In genomic region chr10:35336084-35336831, GRCh38 we compare ENCODE assay signal across 1 cellular context.
TF ChIP-seq lines count a peak whose summit lies in the region.

CCNY (plus strand) TSS chr10:35336509; CDS start chr10:35337054, 545 bp downstream.

TF ChIP-seq in HepG2, 621 proteins besides CTCF, POLR2A, EP300 and RAD21 (continued from another document and continues in another):
- no peak for TF ChIP-seq ZBTB40 (IDR thresholded peaks at IDR 0.05)
- TF ChIP-seq ZBTB40 (CRISPR knock-in tag; IDR thresholded peaks at IDR 0.05), result peak; percentile 49; the same call in 1 of the 2 replicates
- peak; percentile 72; the same call in 1 of the 2 replicates for TF ChIP-seq ZIK1 (CRISPR knock-in tag; IDR thresholded peaks at IDR 0.05; ENCODE audit: borderline replicate concordance, low read depth)
- TF ChIP-seq ZNF501 (CRISPR knock-in tag; IDR thresholded peaks at IDR 0.05), result peak; percentile 81; the same call in 1 of the 2 replicates
- TF ChIP-seq KMT2B (CRISPR knock-in tag; IDR thresholded peaks at IDR 0.05), result peak; percentile 59; the same call in 1 of the 2 replicates
- TF ChIP-seq PHF21A (CRISPR knock-in tag; IDR thresholded peaks at IDR 0.05), result no peak
- no peak for TF ChIP-seq ZNF138 (CRISPR knock-in tag; IDR thresholded peaks at IDR 0.05; ENCODE audit: low read depth)
- no peak for TF ChIP-seq ZFP62 (CRISPR knock-in tag; IDR thresholded peaks at IDR 0.05)
- TF ChIP-seq SRY (CRISPR knock-in tag; IDR thresholded peaks at IDR 0.05), result peak; percentile 68; the same call in 1 of the 2 replicates
- TF ChIP-seq ZSCAN22 (CRISPR knock-in tag; IDR thresholded peaks at IDR 0.05), result no peak
- peak; percentile 80 for TF ChIP-seq AGO2 (optimal IDR thresholded peaks at IDR 0.05; ENCODE audit: low read depth, low read length)
- peak; percentile 27; the same call in 1 of the 2 replicates for TF ChIP-seq MED1 (CRISPR knock-in tag; IDR thresholded peaks at IDR 0.05)
- no peak for TF ChIP-seq PBX2 (CRISPR knock-in tag; IDR thresholded peaks at IDR 0.05)
- peak; percentile 66; the same call in 1 of the 2 replicates for TF ChIP-seq KAT8 (CRISPR knock-in tag; IDR thresholded peaks at IDR 0.05)
- TF ChIP-seq ZNF646 (CRISPR knock-in tag; IDR thresholded peaks at IDR 0.05), result no peak
- TF ChIP-seq SKI (IDR thresholded peaks at IDR 0.05; ENCODE audit: partially characterized antibody), result peak; percentile 62
- TF ChIP-seq SAP130 (CRISPR knock-in tag; IDR thresholded peaks at IDR 0.05; ENCODE audit: low read depth), result peak; percentile 72
- 0 out of 2 replicates have a peak, but pooled peaks have one; percentile 37 for TF ChIP-seq NKX3-1 (CRISPR knock-in tag; IDR thresholded peaks at IDR 0.05)
- peak; percentile 81 for TF ChIP-seq RBFOX2 (IDR thresholded peaks at IDR 0.05; ENCODE audit: low read depth, low read length)
- TF ChIP-seq NFAT5 (CRISPR knock-in tag; IDR thresholded peaks at IDR 0.05), result 0 out of 2 replicates have a peak, but pooled peaks have one; percentile 24
- TF ChIP-seq ATF5 (CRISPR knock-in tag; IDR thresholded peaks at IDR 0.05; ENCODE audit: low read depth), result peak; percentile 68; the same call in 1 of the 2 replicates
- no peak for TF ChIP-seq KDM5B (CRISPR knock-in tag; IDR thresholded peaks at IDR 0.05; ENCODE audit: borderline replicate concordance)
- 0 out of 2 replicates have a peak, but pooled peaks have one; percentile 19 for TF ChIP-seq IRX3 (CRISPR knock-in tag; IDR thresholded peaks at IDR 0.05; ENCODE audit: borderline replicate concordance, low read depth)
- TF ChIP-seq EED (CRISPR knock-in tag; IDR thresholded peaks at IDR 0.05), result 0 out of 2 replicates have a peak, but pooled peaks have one; percentile 10
- no peak for TF ChIP-seq MNT (IDR thresholded peaks at IDR 0.05)
- TF ChIP-seq KDM5A (IDR thresholded peaks at IDR 0.05; ENCODE audit: borderline replicate concordance, low read length), result no peak; the same call in 1 of the 2 replicates
- TF ChIP-seq ASH2L (IDR thresholded peaks at IDR 0.05; ENCODE audit: insufficient read length, low read depth, low read length), result peak; percentile 65
- TF ChIP-seq BCL3 (CRISPR knock-in tag; IDR thresholded peaks at IDR 0.05), result 0 out of 2 replicates have a peak, but pooled peaks have one; percentile 18
